22 cellular contexts compared by ENCODE assay signal in the genomic region with DNA sequence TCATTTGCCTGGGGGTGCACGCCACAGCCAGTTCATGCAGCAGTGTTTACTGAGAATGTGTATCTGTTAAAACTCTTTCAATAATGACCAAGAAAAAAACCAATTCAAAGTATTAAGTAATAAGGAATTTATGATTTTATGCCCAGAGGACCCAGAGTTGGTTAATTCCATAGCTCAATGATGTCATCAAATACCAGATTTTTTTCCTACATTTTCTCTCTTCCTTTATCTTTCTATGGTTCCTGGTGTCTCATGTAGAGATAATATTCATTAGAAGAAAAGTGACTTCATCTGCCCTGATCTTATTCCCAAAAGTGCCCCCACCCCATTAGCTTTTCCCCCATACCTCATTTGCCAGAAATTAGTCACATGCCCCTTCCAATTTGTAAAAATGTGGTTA. TPM values are rescaled to one million over a fixed set of nuclear protein-coding genes. Genes with fewer than 3 reads are reported as not detected.
A peak's percentile ranks its signal among the peaks of the same experiment; 100 is the strongest.
DNase-seq lines count a peak whose midpoint lies in the region; ATAC-seq and TF ChIP-seq lines count a peak whose summit lies in the region.
"Had no signal": no experiment of that assay in that cellular context is flagged by ENCODE, and none has a peak within 500 bp of the region (broad histone marks: within the 10 kb centered on the region; RNA-seq: fewer than 3 reads in every experiment).

No MANE protein-coding gene starts in this region.

- H3K9me3 ChIP-seq in SK-N-SH (no peaks in the 10 kb centered on the region), ascending aorta (no peaks in the 10 kb centered on the region), thoracic aorta (no peaks in the 10 kb centered on the region)
- no peaks in the 10 kb centered on the region for H3K9me3 ChIP-seq in effector memory CD4-positive, alpha-beta T cell (ENCODE audit: control insufficient read depth, low read length)
- H3K9me3 ChIP-seq: MG63 had no signal

- H3K27ac ChIP-seq in SK-N-SH (ENCODE audit: low read depth in 2 of 2, low read length in 1 of 2) = peak overlapping the region in 1 of 2 experiments; percentile 58; a peak in 1 of 4 replicates
- peak overlapping the region; percentile 93 to 97 for H3K27ac ChIP-seq in ascending aorta
- H3K27ac ChIP-seq in thoracic aorta = peak overlapping the region; percentile 90 to 94
- H3K27ac ChIP-seq in effector memory CD4-positive, alpha-beta T cell (ENCODE audit: insufficient read depth, low read length, poor library complexity, severe bottlenecking) = no peak overlapping the region

- no peak for DNase-seq in SK-N-SH
- no peak for DNase-seq in ascending aorta (ENCODE audit: low spot score in 2 of 2)
- DNase-seq in fibroblast of the aortic adventitia (ENCODE audit: low read depth) = peak; percentile 85
- no peak for DNase-seq in thoracic aorta (ENCODE audit: low spot score)
- DNase-seq in activated gamma-delta T cell (lab: John Stamatoyannopoulos, UW) = no peak
- no peak for DNase-seq in effector memory CD4-positive, alpha-beta T cell
- DNase-seq: 8988T; activated CD4-positive, alpha-beta memory T cell treated with anti-CD3 and anti-CD28 coated beads, Interleukin-2, amount 10 ng/mL, durations not matched to agents 7 days and 5 days; activated CD4-positive, CD25-positive, alpha-beta regulatory T cell treated with anti-CD3 and anti-CD28 coated beads, Interleukin-2, amount 50 U/mL, for 72 hours; activated effector memory CD4-positive, alpha-beta T cell treated with anti-CD3 and anti-CD28 coated beads, Interleukin-2, amount 50 U/mL, for 16 hours; activated naive CD8-positive, alpha-beta T cell treated with anti-CD3 and anti-CD28 coated beads, Interleukin-2, amount 50 U/mL, for 24 hours; DND-41; H7; head of caudate nucleus; MG63; NCI-H1436; SIG-M5; small intestine; stimulated activated CD4-positive, alpha-beta T cell treated with anti-CD3 and anti-CD28 coated beads, Interleukin-1b, Interleukin-23, amount 100 ng/mL, for 48 hours; substantia nigra had no signal

- H3K36me3 ChIP-seq in SK-N-SH (replicated peaks in 1 of 2; ENCODE audit: control insufficient read depth in 1 of 2, insufficient read depth in 2 of 2, low read length in 1 of 2) = no peaks in the 10 kb centered on the region
- H3K36me3 ChIP-seq in ascending aorta = no peaks in the 10 kb centered on the region
- no peaks in the 10 kb centered on the region for H3K36me3 ChIP-seq in thoracic aorta
- no peaks in the 10 kb centered on the region for H3K36me3 ChIP-seq in effector memory CD4-positive, alpha-beta T cell (ENCODE audit: control insufficient read depth, insufficient read depth, low read length)
- H3K36me3 ChIP-seq: MG63 had no signal

- intact Hi-C loops in ascending aorta (cut with DNase I) = no loop called here

- H4K20me1 ChIP-seq in SK-N-SH (ENCODE audit: insufficient read depth) = no peaks in the 10 kb centered on the region

- TF ChIP-seq CTCF in SK-N-SH (IDR thresholded peaks at IDR 0.05) = no peak
- TF ChIP-seq CTCF in ascending aorta (IDR thresholded peaks at IDR 0.05) = no peak
- no peak for TF ChIP-seq CTCF in fibroblast of the aortic adventitia (IDR thresholded peaks at IDR 0.05; ENCODE audit: insufficient read depth, low read length)
- TF ChIP-seq CTCF in thoracic aorta (IDR thresholded peaks at IDR 0.05) = no peak

- 86% methylated on average over 1 of the region's 1 CpG for WGBS in SK-N-SH (ENCODE audit: low lambda C conversion rate)

- no peak overlapping the region for H2AFZ ChIP-seq in SK-N-SH (ENCODE audit: low read depth)

- TF ChIP-seq RAD21 in SK-N-SH (IDR thresholded peaks at IDR 0.05; ENCODE audit: low read length) = no peak

- CTCF ChIA-PET in SK-N-SH (lab: Yijun Ruan, JAX) = interaction anchor here (1.2 kb wide), 1 partner anchor 122 kb away, joined by 3 read pairs; no protein-coding TSS in a partner anchor

- H3K4me1 ChIP-seq in SK-N-SH (ENCODE audit: control insufficient read depth in 1 of 2, insufficient read depth in 2 of 2, low read depth in 1 of 2, low read length in 1 of 2) (peaks cover 2 to 4% of the 10 kb centered on the region in 2 experiments; a peak in 2 of 4 replicates), ascending aorta (peaks cover 0 to 58% of the 10 kb centered on the region in 2 donors), thoracic aorta (ENCODE audit: control insufficient read depth in 1 of 2, low read depth in 2 of 2) (peaks cover 37 to 94% of the 10 kb centered on the region in 2 donors)
- no peaks in the 10 kb centered on the region for H3K4me1 ChIP-seq in effector memory CD4-positive, alpha-beta T cell (ENCODE audit: control insufficient read depth, insufficient read depth, low read length, poor library complexity, severe bottlenecking)

- H3F3A ChIP-seq in SK-N-SH (replicated peaks; ENCODE audit: insufficient read depth) = peaks cover 13% of the 10 kb centered on the region

- TF ChIP-seq EP300 in SK-N-SH (IDR thresholded peaks at IDR 0.05; ENCODE audit: borderline replicate concordance in 1 of 2, low read depth in 1 of 2, low read length in 1 of 2) = no peak

- POLR2A ChIA-PET in SK-N-SH (lab: Yijun Ruan, JAX) = no interaction called here

- no peak overlapping the region; the same call in 1 of the 2 replicates for H3K4me2 ChIP-seq in SK-N-SH

- H3K9ac ChIP-seq in SK-N-SH = no peak overlapping the region

- no peaks in the 10 kb centered on the region for H3K9me2 ChIP-seq in SK-N-SH

- no peak for TF ChIP-seq POLR2A in GM18505 (IDR thresholded peaks at IDR 0.05; ENCODE audit: borderline replicate concordance, extremely low read depth, insufficient read depth, insufficient read length)

- no peak for ATAC-seq in SK-N-SH treated with all-trans-retinoic acid at 6 μM for 48 hours
- ATAC-seq in thoracic aorta (ENCODE audit: insufficient number of reproducible peaks, low FRiP score, low read depth) = no peak
- ATAC-seq in GM18505 (IDR thresholded peaks at IDR 0.05; ENCODE audit: unreplicated experiment) = no peak
- ATAC-seq: activated naive CD8-positive, alpha-beta T cell treated with anti-CD3 and anti-CD28 coated beads, Interleukin-2, amount 50 U/mL, for 24 hours had no signal

- H3K27me3 ChIP-seq in SK-N-SH (ENCODE audit: insufficient read depth) = no peaks in the 10 kb centered on the region
- H3K27me3 ChIP-seq in ascending aorta = no peaks in the 10 kb centered on the region
- no peaks in the 10 kb centered on the region for H3K27me3 ChIP-seq in thoracic aorta (replicated peaks; ENCODE audit: insufficient read depth)
- H3K27me3 ChIP-seq in effector memory CD4-positive, alpha-beta T cell (replicated peaks; ENCODE audit: control insufficient read depth, insufficient read depth, low read length, poor library complexity, severe bottlenecking) = no peaks in the 10 kb centered on the region
- H3K27me3 ChIP-seq: MG63 had no signal

- H3K79me2 ChIP-seq in SK-N-SH (ENCODE audit: insufficient read depth) = no peaks in the 10 kb centered on the region

- H3K4me3 ChIP-seq in SK-N-SH (ENCODE audit: low read depth in 2 of 2, low read length in 1 of 2) (no peak overlapping the region), ascending aorta (no peak overlapping the region), fibroblast of the aortic adventitia (ENCODE audit: low read depth, low read length) (no peak overlapping the region), thoracic aorta (no peak overlapping the region)
- H3K4me3 ChIP-seq in effector memory CD4-positive, alpha-beta T cell (ENCODE audit: insufficient read depth, low read depth, low read length, poor library complexity, severe bottlenecking) = no peak overlapping the region
- H3K4me3 ChIP-seq: MG63 had no signal

TF ChIP-seq in SK-N-SH treated with all-trans-retinoic acid at 6 μM for 48 hours, 23 proteins besides CTCF, POLR2A, EP300 and RAD21 (continues in another document):
- TF ChIP-seq ARNTL (CRISPR knock-in tag; IDR thresholded peaks at IDR 0.05; ENCODE audit: borderline replicate concordance, low read depth) (no peak), ZFP30 (CRISPR knock-in tag; IDR thresholded peaks at IDR 0.05) (no peak), ZNF565 (CRISPR knock-in tag; conservative IDR thresholded peaks at IDR 0.05; ENCODE audit: low read depth) (no peak)

TF ChIP-seq in SK-N-SH, 30 proteins besides CTCF, POLR2A, EP300 and RAD21:
- no peak for TF ChIP-seq GABPA (IDR thresholded peaks at IDR 0.05; ENCODE audit: low read depth)
- TF ChIP-seq SMC3 (IDR thresholded peaks at IDR 0.05; ENCODE audit: low read depth, low read length) = no peak
- TF ChIP-seq MAX (IDR thresholded peaks at IDR 0.05; ENCODE audit: low read depth) = no peak
- TF ChIP-seq CHD2 (IDR thresholded peaks at IDR 0.05; ENCODE audit: low read length, partially characterized antibody) = no peak
- TF ChIP-seq GATA2 (CRISPR knock-in tag; IDR thresholded peaks at IDR 0.05) = no peak
- TF ChIP-seq EZH2phosphoT487 (IDR thresholded peaks at IDR 0.05; ENCODE audit: borderline replicate concordance, low read depth) = no peak
- TF ChIP-seq YY1 (IDR thresholded peaks at IDR 0.05; ENCODE audit: low read depth) = no peak
- TF ChIP-seq NRF1 (IDR thresholded peaks at IDR 0.05; ENCODE audit: low read depth, low read length) = no peak
- no peak for TF ChIP-seq FOXJ3 (CRISPR knock-in tag; IDR thresholded peaks at IDR 0.05)

RNA-seq across cellular contexts. Expression of gene LMCD1, which starts 44.6 kb away (rescaled TPM):
- 23.6 and 26.5 TPM in 2 replicates for polyA plus RNA-seq in SK-N-SH (2012; rRNA removed)
- polyA plus RNA-seq in SK-N-SH (2012; cell fraction: cytosol; rRNA removed) = 19.2 and 20.3 TPM in 2 replicates
- polyA plus RNA-seq in SK-N-SH (2012; cell fraction: nucleus; rRNA removed) = 34.5 and 40.1 TPM in 2 replicates
- total RNA-seq in ascending aorta (634 TPM), fibroblast of the aortic adventitia (ENCODE audit: low replicate concordance) (22.4 and 30.3 TPM in 2 replicates), thoracic aorta (100 to 1,000 TPM; 813 to 852 TPM)

Comparison
In these comparisons a context has a peak if more than half of its experiments do, and no peak if none do; other contexts are left out.
1. RNA of gene LMCD1, which starts 44.6 kb away (total RNA-seq): 813 to 852 TPM in thoracic aorta and 634 TPM in ascending aorta (single experiment); 22.4 to 30.3 TPM in fibroblast of the aortic adventitia; every median in the first group is over 10 times any median in the second.